Comparison of ENCODE assay signal across 13 cellular contexts in the genomic region with DNA sequence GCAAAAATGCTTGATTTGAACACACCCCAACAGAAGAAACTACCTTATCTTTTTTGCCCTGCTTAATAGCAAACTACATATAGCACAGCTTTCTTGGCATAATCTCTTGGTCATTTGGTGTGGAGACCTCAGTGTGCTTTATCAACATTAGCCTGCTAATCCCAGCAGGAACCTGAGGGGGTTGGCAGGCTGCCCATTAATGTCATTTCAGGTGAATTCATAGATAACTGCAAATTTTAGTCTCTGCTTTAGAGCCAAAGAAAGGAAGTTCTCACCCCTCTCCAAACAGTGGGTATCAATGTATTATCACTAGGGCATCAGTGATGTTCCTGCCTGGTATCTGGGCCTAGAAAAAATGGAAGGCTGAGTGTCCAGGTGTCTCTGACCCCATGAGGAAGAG.
"Had no signal": no experiment of that assay in that cellular context is flagged by ENCODE, and none has a peak within 500 bp of the region (broad histone marks: within the 10 kb centered on the region; RNA-seq: fewer than 3 reads in every experiment).

No MANE protein-coding gene starts in this region.

- ATAC-seq: activated CD4-positive, CD25-positive, alpha-beta regulatory T cell treated with anti-CD3 and anti-CD28 coated beads, Interleukin-2, amount 50 U/mL, for 24 hours; heart left ventricle; natural killer cell; stimulated activated memory B cell treated with anti-CD40 and anti-IgM and Interleukin-4, amounts not matched to agents 10 μg/mL and 1 μg/mL and 100 μg/mL, for 72 hours had no signal

- H3K4me1 Mint-ChIP-seq: activated naive CD8-positive, alpha-beta T cell treated with anti-CD3 and anti-CD28 coated beads, Interleukin-2, amount 10 ng/mL, durations not matched to agents 7 days and 5 days; immature natural killer cell; natural killer cell; stimulated activated memory B cell treated with anti-CD40 and anti-IgM and Interleukin-4, amounts not matched to agents 10 μg/mL and 1 μg/mL and 100 μg/mL, for 72 hours had no signal

- H3K27me3 Mint-ChIP-seq: activated naive CD8-positive, alpha-beta T cell treated with anti-CD3 and anti-CD28 coated beads, Interleukin-2, amount 10 ng/mL, durations not matched to agents 7 days and 5 days; stimulated activated memory B cell treated with anti-CD40 and anti-IgM and Interleukin-4, amounts not matched to agents 10 μg/mL and 1 μg/mL and 100 μg/mL, for 72 hours had no signal

- H3K36me3 ChIP-seq: heart left ventricle had no signal

- H3K27ac Mint-ChIP-seq: activated naive CD8-positive, alpha-beta T cell treated with anti-CD3 and anti-CD28 coated beads, Interleukin-2, amount 10 ng/mL, durations not matched to agents 7 days and 5 days; immature natural killer cell; natural killer cell; stimulated activated memory B cell treated with anti-CD40 and anti-IgM and Interleukin-4, amounts not matched to agents 10 μg/mL and 1 μg/mL and 100 μg/mL, for 72 hours had no signal

- H3K4me3 Mint-ChIP-seq: activated naive CD8-positive, alpha-beta T cell treated with anti-CD3 and anti-CD28 coated beads, Interleukin-2, amount 10 ng/mL, durations not matched to agents 7 days and 5 days; immature natural killer cell; natural killer cell; stimulated activated memory B cell treated with anti-CD40 and anti-IgM and Interleukin-4, amounts not matched to agents 10 μg/mL and 1 μg/mL and 100 μg/mL, for 72 hours had no signal

- H3K9me3 Mint-ChIP-seq: activated naive CD8-positive, alpha-beta T cell treated with anti-CD3 and anti-CD28 coated beads, Interleukin-2, amount 10 ng/mL, durations not matched to agents 7 days and 5 days; natural killer cell had no signal

- H3K27ac ChIP-seq: heart left ventricle had no signal

- H3K36me3 Mint-ChIP-seq: activated naive CD8-positive, alpha-beta T cell treated with anti-CD3 and anti-CD28 coated beads, Interleukin-2, amount 10 ng/mL, durations not matched to agents 7 days and 5 days; immature natural killer cell; natural killer cell; stimulated activated memory B cell treated with anti-CD40 and anti-IgM and Interleukin-4, amounts not matched to agents 10 μg/mL and 1 μg/mL and 100 μg/mL, for 72 hours had no signal

- H3K4me1 ChIP-seq: heart left ventricle had no signal

- H3K4me3 ChIP-seq: heart left ventricle had no signal

- DNase-seq: activated CD4-positive, alpha-beta T cell treated with anti-CD3 and anti-CD28 coated beads, Interleukin-2, amount 50 U/mL, for 1 hour; activated naive CD4-positive, alpha-beta T cell; activated naive CD8-positive, alpha-beta T cell treated with anti-CD3 and anti-CD28 coated beads, Interleukin-2, amount 10 ng/mL, durations not matched to agents 7 days and 5 days; activated T-cell treated with anti-CD3 and anti-CD28 coated beads for 4 hours; heart left ventricle; immature natural killer cell; mesenchymal stem cell; natural killer cell; stimulated activated CD4-positive, alpha-beta T cell treated with anti-CD3 and anti-CD28 coated beads, Interleukin-2, amount 100 ng/mL, for 48 hours; T-helper 9 cell; trophoblast cell had no signal
